12 cellular contexts compared by ENCODE assay signal in genomic region chr10:70283445-70284399, GRCh38. TPM values are rescaled to one million over a fixed set of nuclear protein-coding genes. Genes with fewer than 3 reads are reported as not detected.
A peak's percentile ranks its signal among the peaks of the same experiment; 100 is the strongest.
DNase-seq lines count a peak whose midpoint lies in the region; ATAC-seq and TF ChIP-seq lines count a peak whose summit lies in the region.
"Had no signal": no experiment of that assay in that cellular context is flagged by ENCODE, and none has a peak within 500 bp of the region (broad histone marks: within the 10 kb centered on the region; RNA-seq: fewer than 3 reads in every experiment).

A gene with protein sequence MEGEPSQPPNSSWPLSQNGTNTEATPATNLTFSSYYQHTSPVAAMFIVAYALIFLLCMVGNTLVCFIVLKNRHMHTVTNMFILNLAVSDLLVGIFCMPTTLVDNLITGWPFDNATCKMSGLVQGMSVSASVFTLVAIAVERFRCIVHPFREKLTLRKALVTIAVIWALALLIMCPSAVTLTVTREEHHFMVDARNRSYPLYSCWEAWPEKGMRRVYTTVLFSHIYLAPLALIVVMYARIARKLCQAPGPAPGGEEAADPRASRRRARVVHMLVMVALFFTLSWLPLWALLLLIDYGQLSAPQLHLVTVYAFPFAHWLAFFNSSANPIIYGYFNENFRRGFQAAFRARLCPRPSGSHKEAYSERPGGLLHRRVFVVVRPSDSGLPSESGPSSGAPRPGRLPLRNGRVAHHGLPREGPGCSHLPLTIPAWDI (minus strand): TSS chr10:70284004. CDS start chr10:70283676, 328 bp downstream.

- peak within 1 kb of the TSS in 2 of 3 experiments; percentile 3 to 50 for H3K4me3 Mint-ChIP-seq in nephron
- no peak within 1 kb of the TSS for H3K4me3 Mint-ChIP-seq in CD4-positive, alpha-beta T cell
- H3K4me3 Mint-ChIP-seq: T-helper 2 cell treated with Interferon-gamma antibody and Interleukin-4, amounts not matched to agents 5 μg/mL and 100 μg/mL, for 36 hours had no signal

- no peak within 1 kb of the TSS for H3K27ac ChIP-seq in fibroblast of lung (ENCODE audit: insufficient read depth, low read length)
- no peak within 1 kb of the TSS for H3K27ac ChIP-seq in CD4-positive, alpha-beta T cell (ENCODE audit: low read depth, low read length)
- H3K27ac ChIP-seq: neutrophil had no signal

- H3K27me3 ChIP-seq in fibroblast of lung (ENCODE audit: control insufficient read depth, insufficient read depth, low read length) = peaks cover 44% of the 10 kb centered on the region
- H3K27me3 ChIP-seq in CD4-positive, alpha-beta T cell (ENCODE audit: control insufficient read depth, insufficient read depth, low read length) = peaks cover 42% of the 10 kb centered on the region

- no peaks in the 10 kb centered on the region for H3K79me2 ChIP-seq in fibroblast of lung (ENCODE audit: control insufficient read depth, insufficient read depth, low read length)

- H4K20me1 ChIP-seq in fibroblast of lung (ENCODE audit: control insufficient read depth, extremely low read depth, insufficient read depth, low read length) = no peaks in the 10 kb centered on the region

- no peak within 1 kb of the TSS for H3K9ac ChIP-seq in fibroblast of lung (ENCODE audit: insufficient read depth, low read length)

- H3K27ac Mint-ChIP-seq in nephron = no peak within 1 kb of the TSS
- no peak within 1 kb of the TSS for H3K27ac Mint-ChIP-seq in CD4-positive, alpha-beta T cell
- H3K27ac Mint-ChIP-seq: T-helper 2 cell treated with Interferon-gamma antibody and Interleukin-4, amounts not matched to agents 5 μg/mL and 100 μg/mL, for 36 hours had no signal

- H3K4me3 ChIP-seq in fibroblast of lung (replicated peaks in 1 of 4; ENCODE audit: control extremely low read depth in 1 of 4, insufficient read depth in 1 of 4, low read depth in 3 of 4, low read length in 4 of 4) = peak within 1 kb of the TSS in 2 of 4 experiments; percentile 6 to 22

- H3K36me3 Mint-ChIP-seq in nephron (ENCODE audit: low read depth) = peaks cover 8% of the 10 kb centered on the region
- H3K36me3 Mint-ChIP-seq in CD4-positive, alpha-beta T cell (ENCODE audit: low read depth) = no peaks in the 10 kb centered on the region

- intact Hi-C loops in CD4-positive, alpha-beta T cell (cut with DNase I, micrococcal nuclease) = no loop called here

- H3K27me3 Mint-ChIP-seq in nephron (ENCODE audit: low read depth) = peaks cover 87% of the 10 kb centered on the region
- H3K27me3 Mint-ChIP-seq in CD4-positive, alpha-beta T cell = peaks cover 63% of the 10 kb centered on the region

- DNase-seq in Ammon's horn (ENCODE audit: low spot score) = peak; percentile 17
- DNase-seq in NCI-H1092 treated with DMSO at 0.1 percent for 48 hours (lab: John Stamatoyannopoulos, UW) = peak; percentile 13
- no peak for DNase-seq in fibroblast of lung (ENCODE audit: low read depth in 2 of 2)
- no peak for DNase-seq in HuH-7.5 (ENCODE audit: low spot score)
- no peak for DNase-seq in NCI-H82 (lab: John Stamatoyannopoulos, UW)
- no peak for DNase-seq in CD4-positive, alpha-beta T cell
- DNase-seq: Caco-2, NCI-H2107 had no signal

- peaks cover 8% of the 10 kb centered on the region for H3K9me3 Mint-ChIP-seq in nephron
- no peaks in the 10 kb centered on the region for H3K9me3 Mint-ChIP-seq in CD4-positive, alpha-beta T cell

- H3K9me3 ChIP-seq in fibroblast of lung (ENCODE audit: control insufficient read depth, insufficient read depth, low read depth, low read length) = no peaks in the 10 kb centered on the region
- H3K9me3 ChIP-seq in CD4-positive, alpha-beta T cell (ENCODE audit: control insufficient read depth, low read length) = no peaks in the 10 kb centered on the region
- H3K9me3 ChIP-seq: Caco-2, neutrophil had no signal

- ATAC-seq in HG02798 (IDR thresholded peaks at IDR 0.05; ENCODE audit: poor library complexity, unreplicated experiment) = no peak
- ATAC-seq in CD4-positive, alpha-beta T cell (ENCODE audit: poor library complexity) = no peak

- H2AFZ ChIP-seq in fibroblast of lung (ENCODE audit: low read length) = no peak within 1 kb of the TSS

- POLR2A ChIA-PET in CD4-positive, alpha-beta T cell (lab: Charles Lee) = no interaction called here

- peak within 1 kb of the TSS; percentile 11 for H3K4me2 ChIP-seq in fibroblast of lung (ENCODE audit: extremely low read depth, insufficient read depth, low read length)

- TF ChIP-seq CTCF in fibroblast of lung (conservative IDR thresholded peaks at IDR 0.05 in 1 of 2, IDR thresholded peaks at IDR 0.05 in 1 of 2; ENCODE audit: low read depth in 1 of 2, low read length in 2 of 2) = no peak
- TF ChIP-seq CTCF in nephron (IDR thresholded peaks at IDR 0.05; ENCODE audit: unreplicated experiment in 3 of 3) = no peak
- TF ChIP-seq CTCF in CD4-positive, alpha-beta T cell (IDR thresholded peaks at IDR 0.05) = no peak

- H3K4me1 Mint-ChIP-seq in nephron = no peaks in the 10 kb centered on the region
- no peaks in the 10 kb centered on the region for H3K4me1 Mint-ChIP-seq in CD4-positive, alpha-beta T cell (ENCODE audit: low read depth)

- H3K36me3 ChIP-seq in fibroblast of lung (ENCODE audit: control insufficient read depth, insufficient read depth, low read length) = no peaks in the 10 kb centered on the region
- H3K36me3 ChIP-seq: neutrophil had no signal

- CTCF ChIA-PET in CD4-positive, alpha-beta T cell (lab: Charles Lee) = no interaction called here

- H3K4me1 ChIP-seq in fibroblast of lung (ENCODE audit: control insufficient read depth, extremely low read depth, insufficient read depth, low read length) = no peaks in the 10 kb centered on the region
- H3K4me1 ChIP-seq: Caco-2 had no signal

RNA-seq across cellular contexts. Expression of the gene that starts here (rescaled TPM):
- under 0.01 TPM in 1 of 2 replicates, not detected in the other for total RNA-seq in fibroblast of lung
- polyA plus RNA-seq in fibroblast of lung = not detected in 2 replicates
- not detected in 2 replicates for polyA plus RNA-seq in fibroblast of lung (2012)
- polyA minus RNA-seq in fibroblast of lung (ENCODE audit: low replicate concordance) = not detected in 2 replicates
- under 1 TPM in 1 of 2 experiments, not detected in 1; 0.03 TPM for total RNA-seq in CD4-positive, alpha-beta T cell
- total RNA-seq: Caco-2 had no signal

Comparison
In these comparisons a context has a peak if more than half of its experiments do, and no peak if none do; other contexts are left out.
1. DNase-seq: peak in Ammon's horn (single experiment) and NCI-H1092 treated with DMSO at 0.1 percent for 48 hours (single experiment); none in fibroblast of lung (0 of 2), HuH-7.5 (single experiment), NCI-H82 (single experiment) and CD4-positive, alpha-beta T cell (0 of 10).